ENCODE assay signal across 26 cellular contexts in the genomic region with DNA sequence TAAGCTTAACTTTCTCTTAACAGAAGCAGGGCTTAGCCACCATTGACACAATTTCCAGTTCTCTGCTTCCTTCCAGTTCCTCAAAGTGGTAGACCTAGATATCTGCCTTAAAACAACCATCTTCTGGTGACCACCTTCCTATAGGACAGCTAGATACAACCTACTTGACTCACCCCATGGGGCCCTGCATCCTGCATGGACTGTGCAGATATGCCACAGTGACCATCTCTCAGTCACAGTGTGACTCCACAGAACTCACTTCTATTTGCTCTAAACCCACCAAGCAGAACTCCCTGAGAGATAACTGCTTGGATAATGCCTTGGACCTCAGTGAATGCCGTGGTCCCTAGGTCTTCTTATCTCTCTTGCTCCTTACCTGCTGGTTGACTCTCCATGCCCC.
"Had no signal": no experiment of that assay in that cellular context is flagged by ENCODE, and none has a peak within 500 bp of the region (broad histone marks: within the 10 kb centered on the region; RNA-seq: fewer than 3 reads in every experiment).

No MANE protein-coding gene starts in this region.

- DNase-seq: stimulated activated CD4-positive, alpha-beta T cell treated with anti-CD3 and anti-CD28 coated beads, Interleukin-2, amount 100 ng/mL, for 48 hours; stimulated activated CD4-positive, alpha-beta T cell treated with anti-CD3 and anti-CD28 coated beads, Interleukin-4, amount 100 ng/mL, for 1 hour; stimulated activated CD4-positive, alpha-beta T cell treated with anti-CD3 and anti-CD28 coated beads, Interleukin-4, amount 100 ng/mL, for 24 hours; stimulated activated CD4-positive, alpha-beta T cell treated with anti-CD3 and anti-CD28 coated beads, Interleukin-4, amount 100 ng/mL, for 4 hours; stimulated activated CD8-positive, alpha-beta memory T cell treated with anti-CD3 and anti-CD28 coated beads, Interleukin-4, amount 100 ng/mL, for 48 hours; stimulated activated naive B cell treated with anti-CD40 and anti-IgM and Interleukin-4, amounts not matched to agents 10 μg/mL and 1 μg/mL and 100 μg/mL, for 72 hours; stimulated activated naive CD4-positive, alpha-beta T cell; stimulated activated naive CD4-positive, alpha-beta T cell treated with Interleukin-2 at 50 U/mL for 16 hours; stimulated activated naive CD8-positive, alpha-beta T cell treated with anti-CD3 and anti-CD28 coated beads, Interleukin-15, amount 100 ng/mL, for 72 hours; stimulated activated naive CD8-positive, alpha-beta T cell treated with anti-CD3 and anti-CD28 coated beads, Interleukin-15, Interleukin-2, amounts not matched to agents 100 U/mL and 50 U/mL, for 24 hours; stomach; substantia nigra; testis; thyroid gland; tibial artery; transverse colon; trophoblast cell; upper lobe of left lung; upper lobe of right lung; uterus had no signal

- ATAC-seq: stimulated activated effector memory CD8-positive, alpha-beta T cell treated with anti-CD3 and anti-CD28 coated beads, Interleukin-12 subunit alpha, Interleukin-12 subunit beta, amount 100 ng/mL, for 72 hours; stimulated activated memory B cell treated with anti-CD40 and anti-IgM and Interleukin-4, amounts not matched to agents 10 μg/mL and 1 μg/mL and 100 μg/mL, for 72 hours; stimulated activated naive CD8-positive, alpha-beta T cell treated with anti-CD3 and anti-CD28 coated beads, Interleukin-15, amount 100 ng/mL, for 72 hours; stimulated activated naive CD8-positive, alpha-beta T cell treated with anti-CD3 and anti-CD28 coated beads, Interleukin-15, Interleukin-2, amounts not matched to agents 100 U/mL and 50 U/mL, for 24 hours; upper lobe of right lung had no signal

- H3K27ac ChIP-seq: stomach, suprapubic skin, testis, thoracic aorta, thyroid gland, tibial artery, tibial nerve, transverse colon, upper lobe of left lung, upper lobe of right lung, uterus, vagina had no signal

- H3K4me3 ChIP-seq: stomach, suprapubic skin, testis, thoracic aorta, thyroid gland, tibial artery, tibial nerve, transverse colon, upper lobe of left lung, upper lobe of right lung, uterus, vagina had no signal
